8 cellular contexts compared by ENCODE assay signal in the genomic region with DNA sequence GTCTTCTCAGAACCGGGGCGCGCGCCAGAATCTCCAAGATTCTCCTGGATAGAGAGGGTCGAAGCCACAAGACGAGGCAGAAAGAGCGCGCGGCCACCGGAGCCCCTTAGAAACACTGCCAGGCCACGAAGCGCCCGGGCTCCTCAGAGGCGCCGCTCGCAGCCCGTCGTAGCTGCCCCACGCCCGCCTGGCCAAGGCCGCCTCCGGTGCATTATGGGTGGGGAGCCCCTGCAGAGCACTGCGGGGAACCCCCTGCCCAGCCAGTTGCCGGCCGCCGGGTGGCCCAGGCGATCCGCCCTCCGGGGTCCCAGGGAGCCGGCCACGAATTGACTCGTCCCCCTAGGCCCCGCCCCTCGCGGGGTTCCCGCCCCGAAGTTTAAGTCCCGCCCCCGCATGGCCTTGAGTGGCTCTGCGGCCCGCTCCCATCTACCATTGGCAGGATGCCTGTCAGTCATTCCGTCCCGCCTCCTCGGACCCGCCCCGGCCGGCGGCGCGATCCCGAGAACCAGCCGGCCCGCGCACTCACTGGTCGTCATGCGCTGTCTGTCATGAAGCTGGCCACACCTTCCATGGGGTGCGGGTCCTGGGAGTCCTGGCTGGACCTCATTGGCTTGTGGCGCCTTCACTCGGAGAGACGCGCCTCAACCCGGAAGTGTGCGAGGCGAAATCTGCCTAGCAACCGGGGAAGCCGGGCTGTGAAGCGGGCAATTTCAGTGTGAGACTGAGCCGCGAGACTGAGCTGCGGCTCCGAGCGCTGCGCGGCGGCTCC. TPM values are rescaled to one million over a fixed set of nuclear protein-coding genes. Genes with fewer than 3 reads are reported as not detected.
DNase-seq lines count a peak whose midpoint lies in the region; ATAC-seq, FAIRE-seq and TF ChIP-seq lines count a peak whose summit lies in the region.

No MANE protein-coding gene starts in this region.

- peak overlapping the region; percentile 66 for H2AFZ ChIP-seq in keratinocyte (ENCODE audit: control insufficient read depth, low read length)

- H3K9me3 ChIP-seq in keratinocyte (ENCODE audit: control insufficient read depth, low read depth, low read length) = no peaks in the 10 kb centered on the region

- no peaks in the 10 kb centered on the region for H4K20me1 ChIP-seq in keratinocyte (ENCODE audit: control insufficient read depth, extremely low read depth, insufficient read depth, low read length)

- H3K27ac ChIP-seq in keratinocyte (ENCODE audit: control insufficient read depth, insufficient read depth, low read length) = peak overlapping the region; percentile 72

- DNase-seq in Ammon's horn (ENCODE audit: low spot score) (peak; percentile 100), NCI-H446 treated with DMSO at 0.1 percent for 48 hours (lab: John Stamatoyannopoulos, UW) (peak; percentile 99), cerebellar nuclear complex (lab: John Stamatoyannopoulos, UW) (peak; percentile 100), keratinocyte (ENCODE audit: low read depth, low spot score) (peak; percentile 99)
- peak; percentile 99 for DNase-seq in activated CD4-positive, CD25-positive, alpha-beta regulatory T cell treated with anti-CD3 and anti-CD28 coated beads, Interleukin-2, amount 50 U/mL, for 72 hours
- peak; percentile 99 to 100 (median 99) for DNase-seq in stimulated activated CD4-positive, alpha-beta T cell treated with anti-CD3 and anti-CD28 coated beads, Interleukin-12 subunit alpha, Interleukin-12 subunit beta, amount 100 ng/mL, for 48 hours (ENCODE audit: low read depth in 2 of 3, low spot score in 1 of 3)

- H3K9me1 ChIP-seq in keratinocyte (ENCODE audit: control insufficient read depth, extremely low read depth, insufficient read depth, low read length) = peaks cover 3% of the 10 kb centered on the region

- FAIRE-seq in keratinocyte (lab: Jason Lieb, UNC) = peak; percentile 80

- peak overlapping the region; percentile 56 to 74 (median 71) for H3K4me3 ChIP-seq in keratinocyte (ENCODE audit: control insufficient read depth in 2 of 3, extremely low read depth in 1 of 3, insufficient read depth in 2 of 3, low read depth in 1 of 3, low read length in 3 of 3)

- peak overlapping the region; percentile 94 for H3K4me2 ChIP-seq in keratinocyte (ENCODE audit: control insufficient read depth, extremely low read depth, insufficient read depth, low read depth, low read length)

- H3K79me2 ChIP-seq in keratinocyte (ENCODE audit: control insufficient read depth, insufficient read depth, low read length) = peaks cover 41% of the 10 kb centered on the region

- dilution Hi-C loops in keratinocyte (cut with MboI; ENCODE audit: extremely low pct_ligation_motif_present, low sequenced_read_pairs) = no loop called here

- peak; percentile 89 for ATAC-seq in HG03378 (IDR thresholded peaks at IDR 0.05; ENCODE audit: unreplicated experiment)

- H3K9ac ChIP-seq in keratinocyte (ENCODE audit: control insufficient read depth, extremely low read depth, insufficient read depth, low read length) = peak overlapping the region; percentile 88

- peaks cover 0 to 4% of the 10 kb centered on the region in 2 experiments for H3K36me3 ChIP-seq in keratinocyte (ENCODE audit: control insufficient read depth in 2 of 2, extremely low read depth in 1 of 2, insufficient read depth in 2 of 2, low read length in 2 of 2)

- TF ChIP-seq CTCF in keratinocyte (optimal IDR thresholded peaks at IDR 0.05 in 1 of 3, IDR thresholded peaks at IDR 0.05 in 1 of 3, conservative IDR thresholded peaks at IDR 0.05 in 1 of 3; ENCODE audit: extremely low read depth in 1 of 3, insufficient read depth in 2 of 3, low read length in 3 of 3) = peak in 1 of 3 experiments; percentile 6

- H3K4me1 ChIP-seq in keratinocyte (ENCODE audit: control insufficient read depth, extremely low read depth, insufficient read depth, low read length) = peaks cover 36% of the 10 kb centered on the region

- no peaks in the 10 kb centered on the region for H3K27me3 ChIP-seq in keratinocyte (ENCODE audit: control insufficient read depth, extremely low read depth, insufficient read depth, low read length)

- peak; percentile 86 for TF ChIP-seq POLR2A in GM19099 (IDR thresholded peaks at IDR 0.05; ENCODE audit: extremely low read depth, insufficient read length, low read depth)

RNA-seq across cellular contexts. Expression of a gene that starts 20.2 kb away (rescaled TPM):
- 14.6 to 81.0 TPM (median 28.4 TPM) in 3 replicates for polyA plus RNA-seq in keratinocyte
- 71.6 TPM for polyA plus RNA-seq in keratinocyte (2011; ENCODE audit: low read depth)
- 26.1 and 55.1 TPM in 2 replicates for polyA plus RNA-seq in keratinocyte (2011; cell fraction: cytosol; rRNA removed)
- polyA plus RNA-seq in keratinocyte (2011; cell fraction: nucleus; rRNA removed) = 33.4 and 37.0 TPM in 2 replicates
- polyA plus RNA-seq in keratinocyte (2012; ENCODE audit: low replicate concordance) = 33.8 and 64.9 TPM in 2 replicates
- polyA minus RNA-seq in keratinocyte = 10.3 to 40.8 TPM (median 17.9 TPM) in 3 replicates
- polyA minus RNA-seq in keratinocyte (2011; cell fraction: cytosol; rRNA and poly(A)+ RNA removed) = 76.4 TPM
- polyA minus RNA-seq in keratinocyte (2011; cell fraction: nucleus; rRNA and poly(A)+ RNA removed) = 22.9 and 25.1 TPM in 2 replicates

Comparison
In these comparisons a context has a peak if more than half of its experiments do, and no peak if none do; other contexts are left out.
1. Peak in every context shown above with its lines: DNase-seq, ATAC-seq, H3K4me3 ChIP-seq and H3K27ac ChIP-seq.